8 cellular contexts compared by ENCODE assay signal in genomic region chr19:9620842-9621155, GRCh38. TPM values are rescaled to one million over a fixed set of nuclear protein-coding genes. Genes with fewer than 3 reads are reported as not detected.
A peak's percentile ranks its signal among the peaks of the same experiment; 100 is the strongest.
DNase-seq lines count a peak whose midpoint lies in the region; ATAC-seq, FAIRE-seq and TF ChIP-seq lines count a peak whose summit lies in the region.

No MANE protein-coding gene starts in this region.

- H3K4ac ChIP-seq in neuronal stem cell (ENCODE audit: low read length), result no peak overlapping the region

- no CpG with 5 or more reads among the region's 16 CpGs for WGBS in neuronal stem cell (ENCODE audit: extremely low coverage in 2 of 2, insufficient read length in 2 of 2, insufficient replicate concordance in 1 of 2), 2 donors

- H3K23ac ChIP-seq in neuronal stem cell (ENCODE audit: low read depth, low read length, poor library complexity), result peak overlapping the region; percentile 40

- H3K36me3 ChIP-seq in Caco-2 (ENCODE audit: control insufficient read depth, insufficient read depth, low read length), result peaks cover 3% of the 10 kb centered on the region
- H3K36me3 ChIP-seq in endothelial cell of umbilical vein (ENCODE audit: control insufficient read depth in 2 of 2, extremely low read depth in 1 of 2, insufficient read depth in 2 of 2, low read length in 2 of 2), result peaks cover 2 to 23% of the 10 kb centered on the region in 2 experiments
- H3K36me3 ChIP-seq in neuronal stem cell (replicated peaks in 1 of 2; ENCODE audit: control insufficient read depth in 2 of 2, insufficient read depth in 2 of 2, low read length in 2 of 2), result peaks cover 25 to 51% of the 10 kb centered on the region in 2 donors

- peaks cover 11% of the 10 kb centered on the region for H3K79me2 ChIP-seq in endothelial cell of umbilical vein (ENCODE audit: control insufficient read depth, insufficient read depth, low read length)

- H2AFZ ChIP-seq in endothelial cell of umbilical vein (ENCODE audit: low read depth, low read length) (peak overlapping the region; percentile 59), neuronal stem cell (ENCODE audit: low read length) (peak overlapping the region; percentile 93)

- H3K9ac ChIP-seq in endothelial cell of umbilical vein (replicated peaks; ENCODE audit: extremely low read depth, insufficient read depth, low read length) (peak overlapping the region; percentile 93), neuronal stem cell (ENCODE audit: low read depth, low read length, poor library complexity) (peak overlapping the region; percentile 92)

- H3K27ac ChIP-seq in endothelial cell of umbilical vein (ENCODE audit: insufficient read depth, low read depth, low read length) (peak overlapping the region; percentile 93), neuronal stem cell (replicated peaks; ENCODE audit: low read length) (peak overlapping the region; percentile 94)

- H3K4me3 ChIP-seq in Caco-2 (ENCODE audit: low read depth, low read length) (peak overlapping the region; percentile 71), NB4 (ENCODE audit: low read depth, low read length) (peak overlapping the region; percentile 70), endothelial cell of umbilical vein (replicated peaks in 1 of 3; ENCODE audit: insufficient read depth in 1 of 3, low read depth in 1 of 3, low read length in 3 of 3) (peak overlapping the region; percentile 27 to 76 (median 57)), neuronal stem cell (ENCODE audit: low read length in 2 of 2) (peak overlapping the region; percentile 67 to 87)

- peak overlapping the region; percentile 96 for H3K4me3 Mint-ChIP-seq in Caco-2 (ENCODE audit: unreplicated experiment)

- H2BK12ac ChIP-seq in neuronal stem cell (ENCODE audit: low read length), result no peak overlapping the region

- H3K9me3 ChIP-seq in Caco-2 (no peaks in the 10 kb centered on the region), endothelial cell of umbilical vein (replicated peaks; ENCODE audit: control insufficient read depth, insufficient read depth, low read length) (no peaks in the 10 kb centered on the region), neuronal stem cell (replicated peaks in 1 of 2; ENCODE audit: control insufficient read depth in 2 of 2, insufficient read depth in 1 of 2, low read depth in 1 of 2, low read length in 2 of 2) (peaks cover 0 to 3% of the 10 kb centered on the region in 2 donors)

- TF ChIP-seq CTCF in Caco-2 (IDR thresholded peaks at IDR 0.05; ENCODE audit: insufficient read depth in 1 of 2, low read depth in 1 of 2, low read length in 1 of 2, severe bottlenecking in 1 of 2, unreplicated experiment in 1 of 2) (no peak), NB4 (IDR thresholded peaks at IDR 0.05; ENCODE audit: low read depth, low read length) (no peak), endothelial cell of umbilical vein (IDR thresholded peaks at IDR 0.05; ENCODE audit: extremely low read depth in 1 of 2, insufficient read depth in 1 of 2, low read depth in 1 of 2, low read length in 2 of 2) (no peak)

- H4K20me1 ChIP-seq in endothelial cell of umbilical vein (replicated peaks; ENCODE audit: control insufficient read depth, extremely low read depth, insufficient read depth, low read length), result no peaks in the 10 kb centered on the region

- peak overlapping the region; percentile 44 for H2BK15ac ChIP-seq in neuronal stem cell (ENCODE audit: low read length)

- no peak overlapping the region for H4K91ac ChIP-seq in neuronal stem cell (ENCODE audit: low read depth, low read length, poor library complexity)

- peaks cover 7% of the 10 kb centered on the region for H3K4me1 Mint-ChIP-seq in Caco-2 (ENCODE audit: low read depth, unreplicated experiment)

- H3K27me3 ChIP-seq in Caco-2 (replicated peaks; ENCODE audit: control insufficient read depth, insufficient read depth, low read length) (no peaks in the 10 kb centered on the region), endothelial cell of umbilical vein (ENCODE audit: control insufficient read depth in 2 of 2, insufficient read depth in 2 of 2, low read length in 2 of 2) (no peaks in the 10 kb centered on the region), neuronal stem cell (ENCODE audit: control insufficient read depth in 3 of 3, insufficient read depth in 3 of 3, low read depth in 1 of 3, low read length in 3 of 3) (no peaks in the 10 kb centered on the region)

- H3K4me1 ChIP-seq in Caco-2 (no peaks in the 10 kb centered on the region), endothelial cell of umbilical vein (ENCODE audit: control insufficient read depth, extremely low read depth, insufficient read depth, low read length) (peaks cover 10% of the 10 kb centered on the region), neuronal stem cell (ENCODE audit: control insufficient read depth in 2 of 2, insufficient read depth in 1 of 2, low read depth in 1 of 2, low read length in 2 of 2) (peaks cover 4 to 6% of the 10 kb centered on the region in 2 donors)

- intact Hi-C loops in Caco-2 (cut with micrococcal nuclease; ENCODE audit: unreplicated experiment), result loop anchor here (1.0 kb wide), 1 partner anchor 36 kb away; the partner anchor contains the start of gene ZNF121
- intact Hi-C loops in endothelial cell of umbilical vein (cut with micrococcal nuclease), result loop anchor here (1.0 to 5.0 kb wide), 9 partner anchors 38 to 492 kb away; partner anchors contain the start of genes FBXL12, ZNF121, ZNF562 and ZNF846

- CTCF ChIA-PET in Caco-2 (lab: Charles Lee), result no interaction called here
- CTCF ChIA-PET in endothelial cell of umbilical vein (lab: Charles Lee), result interaction anchor here (1.5 kb wide), 1 partner anchor 34 kb away, joined by 3 read pairs; no protein-coding TSS in a partner anchor

- TF ChIP-seq POLR2A in NB4 (IDR thresholded peaks at IDR 0.05; ENCODE audit: extremely low read depth, insufficient read length), result no peak
- no peak for TF ChIP-seq POLR2A in endothelial cell of umbilical vein (IDR thresholded peaks at IDR 0.05; ENCODE audit: low read depth, low read length)

- peak overlapping the region; percentile 10 for H2BK120ac ChIP-seq in neuronal stem cell (ENCODE audit: low read depth, low read length)

- no peak for FAIRE-seq in endothelial cell of umbilical vein (lab: Jason Lieb, UNC)

- peak overlapping the region; percentile 100 for H2BK5ac ChIP-seq in neuronal stem cell (ENCODE audit: low read length)

- H4K8ac ChIP-seq in neuronal stem cell (ENCODE audit: low read depth, low read length), result no peak overlapping the region

- dilution Hi-C loops in endothelial cell of umbilical vein (cut with MboI; ENCODE audit: extremely low pct_ligation_motif_present, low sequenced_read_pairs), result loop anchor here (10.0 kb wide), 1 partner anchor 174 kb away; no protein-coding TSS in a partner anchor

- H3K27ac Mint-ChIP-seq in Caco-2 (ENCODE audit: unreplicated experiment), result peak overlapping the region; percentile 100

- H3K14ac ChIP-seq in neuronal stem cell (ENCODE audit: low read length), result no peak overlapping the region

- H3K9me1 ChIP-seq in endothelial cell of umbilical vein (replicated peaks; ENCODE audit: control insufficient read depth, extremely low read depth, insufficient read depth, low read length), result no peaks in the 10 kb centered on the region

- BruUV-seq in Caco-2 (replicated peaks; lab: Mats Ljungman, UMichigan) (no TSS peak), endothelial cell of umbilical vein (replicated peaks; lab: Mats Ljungman, UMichigan) (no TSS peak)

- H3K36me3 Mint-ChIP-seq in Caco-2 (ENCODE audit: insufficient read depth, unreplicated experiment), result peaks cover 50% of the 10 kb centered on the region

- ATAC-seq in GM18870 (IDR thresholded peaks at IDR 0.05; ENCODE audit: unreplicated experiment) (no peak), HG03432 (IDR thresholded peaks at IDR 0.05; ENCODE audit: unreplicated experiment) (no peak)

- H3K79me1 ChIP-seq in neuronal stem cell (ENCODE audit: low read depth, low read length), result peaks cover 10% of the 10 kb centered on the region

- H3K9me3 Mint-ChIP-seq in Caco-2 (ENCODE audit: unreplicated experiment), result no peaks in the 10 kb centered on the region

- H2AK5ac ChIP-seq in neuronal stem cell (ENCODE audit: low read depth, low read length), result no peak overlapping the region

- POLR2A ChIA-PET in Caco-2 (lab: Charles Lee), result no interaction called here
- POLR2A ChIA-PET in endothelial cell of umbilical vein (lab: Charles Lee), result no interaction called here

- no peaks in the 10 kb centered on the region for H3K27me3 Mint-ChIP-seq in Caco-2 (ENCODE audit: insufficient read depth, unreplicated experiment)

- H3K4me2 ChIP-seq in endothelial cell of umbilical vein (ENCODE audit: insufficient read depth, low read length) (peak overlapping the region; percentile 83), neuronal stem cell (ENCODE audit: insufficient read depth, low read length, poor library complexity, severe bottlenecking) (peak overlapping the region; percentile 85)

- DNase-seq in Caco-2, result no peak
- no peak for DNase-seq in NB4 (ENCODE audit: low read depth)
- no peak for DNase-seq in endothelial cell of umbilical vein (ENCODE audit: low read depth, low spot score)
- DNase-seq in neuronal stem cell (ENCODE audit: low spot score), result no peak
- no peak for DNase-seq in T1000 (lab: John Stamatoyannopoulos, UW)
- no peak for DNase-seq in activated gamma-delta T cell (lab: John Stamatoyannopoulos, UW)

- peak overlapping the region; percentile 98 for H3K18ac ChIP-seq in neuronal stem cell (ENCODE audit: low read length)

RNA-seq across cellular contexts. Expression of gene ZNF561, which starts 0.2 kb away (rescaled TPM):
- 23.7 and 27.4 TPM in 2 replicates for total RNA-seq in Caco-2 (2022)
- total RNA-seq in endothelial cell of umbilical vein, result 39.4 and 44.9 TPM in 2 replicates
- 22.8 and 23.7 TPM in 2 replicates for polyA plus RNA-seq in endothelial cell of umbilical vein
- 16.8 and 20.0 TPM in 2 replicates for polyA plus RNA-seq in endothelial cell of umbilical vein (2011; cell fraction: cytosol; rRNA removed)
- polyA plus RNA-seq in endothelial cell of umbilical vein (2011; cell fraction: nucleus; rRNA removed), result 50.3 and 70.7 TPM in 2 replicates
- 38.8 and 41.7 TPM in 2 replicates for polyA plus RNA-seq in endothelial cell of umbilical vein (2012)
- 67.6 and 97.1 TPM in 2 replicates for polyA minus RNA-seq in endothelial cell of umbilical vein
- 19.3 TPM for polyA minus RNA-seq in endothelial cell of umbilical vein (2011; cell fraction: cytosol; rRNA and poly(A)+ RNA removed)
- 44.7 and 49.7 TPM in 2 replicates for polyA minus RNA-seq in endothelial cell of umbilical vein (2011; cell fraction: nucleus; rRNA and poly(A)+ RNA removed)
- polyA plus RNA-seq in neuronal stem cell (2013, experiment 1 of 2), result 28.2 TPM
- polyA plus RNA-seq in neuronal stem cell (2013, experiment 2 of 2), result 31.2 TPM

RNA-seq across cellular contexts. Expression of gene ZNF121, which starts 36.5 kb away (rescaled TPM):
- 35.5 and 38.4 TPM in 2 replicates for total RNA-seq in Caco-2 (2022)
- 21.4 and 25.1 TPM in 2 replicates for total RNA-seq in endothelial cell of umbilical vein
- 1.9 and 2.3 TPM in 2 replicates for polyA plus RNA-seq in endothelial cell of umbilical vein
- polyA plus RNA-seq in endothelial cell of umbilical vein (2011; cell fraction: cytosol; rRNA removed), result 2.5 TPM in 2 replicates
- 5.7 and 7.8 TPM in 2 replicates for polyA plus RNA-seq in endothelial cell of umbilical vein (2011; cell fraction: nucleus; rRNA removed)
- polyA plus RNA-seq in endothelial cell of umbilical vein (2012), result 6.2 and 7.5 TPM in 2 replicates
- polyA minus RNA-seq in endothelial cell of umbilical vein, result 15.1 and 16.7 TPM in 2 replicates
- polyA minus RNA-seq in endothelial cell of umbilical vein (2011; cell fraction: cytosol; rRNA and poly(A)+ RNA removed), result 20.8 TPM
- polyA minus RNA-seq in endothelial cell of umbilical vein (2011; cell fraction: nucleus; rRNA and poly(A)+ RNA removed), result 9.1 and 12.2 TPM in 2 replicates
- 45.1 TPM for polyA plus RNA-seq in neuronal stem cell (2013, experiment 1 of 2)
- 47.3 TPM for polyA plus RNA-seq in neuronal stem cell (2013, experiment 2 of 2)

RNA-seq across cellular contexts. Expression of gene ZNF562, which starts 54.1 kb away (rescaled TPM):
- total RNA-seq in Caco-2 (2022) (23.0 and 23.7 TPM in 2 replicates), endothelial cell of umbilical vein (22.3 and 27.0 TPM in 2 replicates)
- polyA plus RNA-seq in endothelial cell of umbilical vein, result 5.7 and 6.3 TPM in 2 replicates
- polyA plus RNA-seq in endothelial cell of umbilical vein (2011; cell fraction: cytosol; rRNA removed), result 5.5 and 6.3 TPM in 2 replicates
- 12.8 and 15.3 TPM in 2 replicates for polyA plus RNA-seq in endothelial cell of umbilical vein (2011; cell fraction: nucleus; rRNA removed)
- polyA plus RNA-seq in endothelial cell of umbilical vein (2012), result 10.2 and 12.7 TPM in 2 replicates
- polyA minus RNA-seq in endothelial cell of umbilical vein, result 36.3 and 48.9 TPM in 2 replicates
- polyA minus RNA-seq in endothelial cell of umbilical vein (2011; cell fraction: cytosol; rRNA and poly(A)+ RNA removed), result 13.0 TPM
- polyA minus RNA-seq in endothelial cell of umbilical vein (2011; cell fraction: nucleus; rRNA and poly(A)+ RNA removed), result 26.4 and 27.9 TPM in 2 replicates
- 8.7 TPM for polyA plus RNA-seq in neuronal stem cell (2013, experiment 1 of 2)
- polyA plus RNA-seq in neuronal stem cell (2013, experiment 2 of 2), result 9.8 TPM
